8 cellular contexts compared by ENCODE assay signal in genomic region chr2:113603467-113604084, GRCh38. TPM values are rescaled to one million over a fixed set of nuclear protein-coding genes. Genes with fewer than 3 reads are reported as not detected.
DNase-seq lines count a peak whose midpoint lies in the region; ATAC-seq and TF ChIP-seq lines count a peak whose summit lies in the region.
"Not testable (repeated sequence)": the region's sequence is repeated elsewhere in the genome, so short reads cannot be mapped to it uniquely, and the experiment has no call there.

No MANE protein-coding gene starts in this region.

- not testable (repeated sequence) for H3K9me2 ChIP-seq in HCT116 (ENCODE audit: insufficient read depth)

- not testable (repeated sequence) for H3K4me1 ChIP-seq in HCT116 (ENCODE audit: control insufficient read depth in 1 of 2, insufficient read depth in 2 of 2, low read length in 2 of 2); colonic mucosa; rectal smooth muscle tissue (ENCODE audit: control insufficient read depth, insufficient read depth, low read length)

- H3K27ac ChIP-seq in HCT116 (ENCODE audit: low read depth, low read length) = peak overlapping the region; percentile 76
- peak overlapping the region; percentile 82 for H3K27ac ChIP-seq in colonic mucosa
- peak overlapping the region; percentile 89 for H3K27ac ChIP-seq in rectal smooth muscle tissue (ENCODE audit: low read depth, low read length)
- H3K27ac ChIP-seq in temporal lobe (ENCODE audit: low read depth, low read length) = peak overlapping the region; percentile 86

- DNase-seq in GM12864 (ENCODE audit: low read depth) (peak; percentile 72), HCT116 (ENCODE audit: low read depth, low spot score) (peak; percentile 78), LHCN-M2 (ENCODE audit: low read depth) (peak; percentile 91), colonic mucosa (peak; percentile 84), iPS-NIHi11 (ENCODE audit: low spot score) (peak; percentile 58)
- DNase-seq in activated CD8-positive, alpha-beta memory T cell treated with anti-CD3 and anti-CD28 coated beads for 1 hour (ENCODE audit: extremely low read depth in 1 of 2, low read depth in 1 of 2) = peak; percentile 60 to 81

- not testable (repeated sequence) for H2AFZ ChIP-seq in HCT116 (ENCODE audit: low read depth, low read length, poor library complexity, severe bottlenecking)

- H4K20me1 ChIP-seq in HCT116 (ENCODE audit: insufficient read depth) = not testable (repeated sequence)

- peak overlapping the region; percentile 59 for H3K4me2 ChIP-seq in HCT116 (ENCODE audit: low read length)

- H3K9me3 ChIP-seq in HCT116 (ENCODE audit: control insufficient read depth in 1 of 2, insufficient read depth in 1 of 2, low read depth in 1 of 2, low read length in 2 of 2); colonic mucosa: not testable (repeated sequence)

- RAD21 ChIA-PET in HCT116 (lab: Charles Lee; ENCODE audit: low non-redundant PET in 1 of 2, low total read pairs in 2 of 2, uncharacterized antibody in 2 of 2, unreplicated experiment in 2 of 2) = not testable (repeated sequence)

- CTCF ChIA-PET in HCT116 (lab: Charles Lee) = not testable (repeated sequence)

- ATAC-seq in HCT116 = peak; percentile 73

- POLR2A ChIA-PET in HCT116 (lab: Charles Lee) = not testable (repeated sequence)

- TF ChIP-seq RAD21 in HCT116 (IDR thresholded peaks at IDR 0.05; ENCODE audit: low read depth) = not testable (repeated sequence)

- H3K36me3 ChIP-seq in HCT116 (ENCODE audit: control insufficient read depth in 1 of 2, insufficient read depth in 2 of 2, low read length in 2 of 2); colonic mucosa; rectal smooth muscle tissue (ENCODE audit: control insufficient read depth, insufficient read depth, low read length): not testable (repeated sequence)

- peak overlapping the region; percentile 60 for H3K4me3 ChIP-seq in GM12864 (ENCODE audit: low read depth, low read length)
- peak overlapping the region; percentile 57 to 58 for H3K4me3 ChIP-seq in HCT116 (replicated peaks in 1 of 2; ENCODE audit: low read depth in 1 of 2, low read length in 2 of 2)
- peak overlapping the region; percentile 35 for H3K4me3 ChIP-seq in colonic mucosa
- H3K4me3 ChIP-seq in rectal smooth muscle tissue (ENCODE audit: low read length) = peak overlapping the region; percentile 57

- H3K9ac ChIP-seq in HCT116 (ENCODE audit: low read length) = not testable (repeated sequence)
- H3K9ac ChIP-seq in colonic mucosa (ENCODE audit: low read depth in 2 of 2, low read length in 2 of 2) (peak overlapping the region in 1 of 2 donors; percentile 72), rectal smooth muscle tissue (ENCODE audit: low read length) (peak overlapping the region; percentile 3)

- BruUV-seq in HCT116 (replicated peaks; lab: Mats Ljungman, UMichigan) = not testable (repeated sequence)

- intact Hi-C loops in HCT116 (cut with micrococcal nuclease); colonic mucosa (cut with DNase I): not testable (repeated sequence)

- not testable (repeated sequence) for H3K27me3 ChIP-seq in HCT116 (ENCODE audit: insufficient read depth, low read length); colonic mucosa; rectal smooth muscle tissue (ENCODE audit: control insufficient read depth, insufficient read depth, low read length)

- H3K79me2 ChIP-seq in HCT116 (ENCODE audit: insufficient read depth, low read length) = not testable (repeated sequence)

- TF ChIP-seq CTCF in GM12864 (IDR thresholded peaks at IDR 0.05; ENCODE audit: low read depth, low read length, missing control alignments); HCT116 (IDR thresholded peaks at IDR 0.05 in 2 of 3, conservative IDR thresholded peaks at IDR 0.05 in 1 of 3; ENCODE audit: borderline replicate concordance in 1 of 3, insufficient read depth in 1 of 3, low read depth in 2 of 3, low read length in 2 of 3); colonic mucosa (IDR thresholded peaks at IDR 0.05): not testable (repeated sequence)

- not testable (repeated sequence) for TF ChIP-seq POLR2A in HCT116 (IDR thresholded peaks at IDR 0.05; ENCODE audit: borderline replicate concordance, extremely low read depth, insufficient read depth, insufficient read length)

TF ChIP-seq in HCT116, 20 proteins besides CTCF, POLR2A, EP300 and RAD21:
- TF ChIP-seq EGR1 (IDR thresholded peaks at IDR 0.05; ENCODE audit: low read depth) = peak; percentile 28; the same call in 1 of the 2 replicates
- peak; percentile 57 for TF ChIP-seq POLR2AphosphoS5 (IDR thresholded peaks at IDR 0.05; ENCODE audit: low read depth, low read length)

RNA-seq across cellular contexts. Expression of gene RABL2A, which starts 23.5 kb away (rescaled TPM):
- total RNA-seq in HCT116 (2021; ENCODE audit: unreplicated experiment) = 14.3 TPM
- 5.1 and 7.6 TPM in 2 replicates for polyA plus RNA-seq in HCT116 (2012)
- 4.0 and 5.1 TPM in 2 replicates for total RNA-seq in LHCN-M2 (2014; rRNA removed)
- polyA plus RNA-seq in LHCN-M2 (2012) = 6.6 TPM
- total RNA-seq in colonic mucosa = 10 to 100 TPM in 1 of 2 donors, 1 to 10 TPM in 1; 9.3 to 19.4 TPM
- 10.8 TPM for total RNA-seq in temporal lobe

Comparison
In these comparisons a context has a peak if more than half of its experiments do, and no peak if none do; other contexts are left out.
1. Peak in every context shown above with its lines: DNase-seq, ATAC-seq, H3K4me3 ChIP-seq and H3K27ac ChIP-seq.